8 cellular contexts compared by ENCODE assay signal in genomic region chr6:26322645-26323482, GRCh38. TPM values are rescaled to one million over a fixed set of nuclear protein-coding genes. Genes with fewer than 3 reads are reported as not detected.
DNase-seq lines count a peak whose midpoint lies in the region; ATAC-seq and TF ChIP-seq lines count a peak whose summit lies in the region.

No MANE protein-coding gene starts in this region.

- H3K9me3 Mint-ChIP-seq in memory B cell, result peaks cover 6% of the 10 kb centered on the region

- ATAC-seq in HG02798 (IDR thresholded peaks at IDR 0.05; ENCODE audit: poor library complexity, unreplicated experiment) (peak; percentile 49), memory B cell (ENCODE audit: low read depth) (peak; percentile 22), HG03439 (IDR thresholded peaks at IDR 0.05; ENCODE audit: unreplicated experiment) (no peak)

- H3K4me1 Mint-ChIP-seq in memory B cell, result peaks cover 9% of the 10 kb centered on the region

- H3K36me3 ChIP-seq in effector memory CD4-positive, alpha-beta T cell (ENCODE audit: control insufficient read depth, insufficient read depth, low read length), result no peaks in the 10 kb centered on the region
- no peaks in the 10 kb centered on the region for H3K36me3 ChIP-seq in stomach

- H3K27ac ChIP-seq in effector memory CD4-positive, alpha-beta T cell (ENCODE audit: insufficient read depth, low read length, poor library complexity, severe bottlenecking), result no peak overlapping the region
- peak overlapping the region in 2 of 5 donors; percentile 34 to 46 for H3K27ac ChIP-seq in stomach

- peak; percentile 39 for DNase-seq in DMS79 treated with DMSO at 0.1 percent for 48 hours (lab: John Stamatoyannopoulos, UW)
- peak; percentile 87 to 92 for DNase-seq in NCI-H446 (lab: John Stamatoyannopoulos, UW)
- DNase-seq in activated CD4-positive, CD25-positive, alpha-beta regulatory T cell treated with anti-CD3 and anti-CD28 coated beads, Interleukin-2, amount 50 U/mL, for 72 hours, result peak; percentile 55
- peak in 1 of 3 donors; percentile 54 for DNase-seq in effector memory CD4-positive, alpha-beta T cell
- DNase-seq in memory B cell (ENCODE audit: low spot score in 2 of 2), result peak in 1 of 2 donors; percentile 32
- DNase-seq in stomach, result no peak

- peaks cover 28% of the 10 kb centered on the region for H3K27me3 Mint-ChIP-seq in memory B cell

- no peak for TF ChIP-seq CTCF in stomach (IDR thresholded peaks at IDR 0.05)

- H3K4me3 ChIP-seq in effector memory CD4-positive, alpha-beta T cell (ENCODE audit: insufficient read depth, low read depth, low read length, poor library complexity, severe bottlenecking), result peak overlapping the region; percentile 63
- H3K4me3 ChIP-seq in stomach, result peak overlapping the region; percentile 32 to 53 (median 50)

- peak overlapping the region; percentile 60 for H3K27ac Mint-ChIP-seq in memory B cell

- no peaks in the 10 kb centered on the region for H3K9me3 ChIP-seq in effector memory CD4-positive, alpha-beta T cell (ENCODE audit: control insufficient read depth, low read length)
- peaks cover 0 to 4% (median 0%) of the 10 kb centered on the region in 4 donors for H3K9me3 ChIP-seq in stomach

- TF ChIP-seq POLR2A in stomach (IDR thresholded peaks at IDR 0.05), result no peak

- intact Hi-C loops in stomach (cut with DNase I; ENCODE audit: low total_unique reads), result no loop called here

- H3K4me3 Mint-ChIP-seq in memory B cell, result peak overlapping the region; percentile 47

- no peaks in the 10 kb centered on the region for H3K4me1 ChIP-seq in effector memory CD4-positive, alpha-beta T cell (ENCODE audit: control insufficient read depth, insufficient read depth, low read length, poor library complexity, severe bottlenecking)
- H3K4me1 ChIP-seq in stomach, result peaks cover 0 to 17% (median 11%) of the 10 kb centered on the region in 4 donors

- no peaks in the 10 kb centered on the region for H3K27me3 ChIP-seq in effector memory CD4-positive, alpha-beta T cell (replicated peaks; ENCODE audit: control insufficient read depth, insufficient read depth, low read length, poor library complexity, severe bottlenecking)
- H3K27me3 ChIP-seq in stomach, result peaks cover 7 to 88% (median 48%) of the 10 kb centered on the region in 3 donors

- 50 to 56% (median 51%) methylated on average over 21 of the region's 21 CpGs for WGBS in stomach, 5 donors

- H3K36me3 Mint-ChIP-seq in memory B cell, result peaks cover 6% of the 10 kb centered on the region

- no peak for TF ChIP-seq EP300 in stomach (IDR thresholded peaks at IDR 0.05)

RNA-seq across cellular contexts. Expression of gene BTN3A2, which starts 42.1 kb away (rescaled TPM):
- total RNA-seq in stomach, result 10 to 100 TPM in 4 of 5 donors, 1 to 10 TPM in 1; 4.0 to 60.1 (median 14.2) TPM
- polyA plus RNA-seq in stomach, result 10 to 100 TPM in 2 of 3 donors, 1 to 10 TPM in 1; 9.3 to 17.1 (median 12.5) TPM
